1 cellular context compared by ENCODE assay signal in genomic region chr2:215615829-215616226, GRCh38.
A peak's percentile ranks its signal among the peaks of the same experiment; 100 is the strongest.
TF ChIP-seq lines count a peak whose summit lies in the region.

No MANE protein-coding gene starts in this region.

TF ChIP-seq in HepG2, 621 proteins besides CTCF, POLR2A, EP300 and RAD21 (continued from another document):
- TF ChIP-seq MIXL1 (CRISPR knock-in tag; IDR thresholded peaks at IDR 0.05) (no peak), EED (CRISPR knock-in tag; IDR thresholded peaks at IDR 0.05) (no peak), ZBTB43 (CRISPR knock-in tag; conservative IDR thresholded peaks at IDR 0.05) (no peak), ZNF761 (CRISPR knock-in tag; conservative IDR thresholded peaks at IDR 0.05) (0 out of 2 replicates have a peak, but pooled peaks have one; percentile 39), ZNF75D (CRISPR knock-in tag; IDR thresholded peaks at IDR 0.05; ENCODE audit: borderline replicate concordance) (no peak), NFRKB (IDR thresholded peaks at IDR 0.05) (no peak), GABPA (IDR thresholded peaks at IDR 0.05; ENCODE audit: low read depth, low read length) (no peak), GABPA (CRISPR knock-in tag; IDR thresholded peaks at IDR 0.05; ENCODE audit: low read depth) (peak; percentile 39; the same call in 1 of the 2 replicates), ZNF605 (CRISPR knock-in tag; IDR thresholded peaks at IDR 0.05) (peak; percentile 34; the same call in 1 of the 2 replicates), TAF15 (IDR thresholded peaks at IDR 0.05; ENCODE audit: low read depth, low read length, poor library complexity, severe bottlenecking) (no peak), ZNF441 (CRISPR knock-in tag; IDR thresholded peaks at IDR 0.05; ENCODE audit: borderline replicate concordance) (0 out of 2 replicates have a peak, but pooled peaks have one; percentile 25), ZNF580 (CRISPR knock-in tag; IDR thresholded peaks at IDR 0.05; ENCODE audit: borderline replicate concordance, low read depth) (no peak), REL (CRISPR knock-in tag; conservative IDR thresholded peaks at IDR 0.05) (no peak), GTF3A (CRISPR knock-in tag; conservative IDR thresholded peaks at IDR 0.05) (no peak), ZNF768 (CRISPR knock-in tag; IDR thresholded peaks at IDR 0.05) (no peak), MAX (IDR thresholded peaks at IDR 0.05) (no peak), CHD4 (IDR thresholded peaks at IDR 0.05; ENCODE audit: borderline replicate concordance, low read length) (no peak), ZNF558 (CRISPR knock-in tag; IDR thresholded peaks at IDR 0.05; ENCODE audit: borderline replicate concordance) (no peak), ZNF205 (CRISPR knock-in tag; IDR thresholded peaks at IDR 0.05) (no peak), ZC3H4 (CRISPR knock-in tag; IDR thresholded peaks at IDR 0.05; ENCODE audit: borderline replicate concordance) (no peak), ZNF891 (CRISPR knock-in tag; IDR thresholded peaks at IDR 0.05) (no peak), STAT5B (CRISPR knock-in tag; IDR thresholded peaks at IDR 0.05) (no peak), FOXP1 (IDR thresholded peaks at IDR 0.05) (no peak), FOXP1 (CRISPR knock-in tag; IDR thresholded peaks at IDR 0.05) (no peak), ZNF362 (CRISPR knock-in tag; IDR thresholded peaks at IDR 0.05; ENCODE audit: borderline replicate concordance) (peak; percentile 60; the same call in 1 of the 2 replicates), BATF2 (CRISPR knock-in tag; IDR thresholded peaks at IDR 0.05) (no peak), HNRNPUL1 (IDR thresholded peaks at IDR 0.05; ENCODE audit: low read depth, low read length) (no peak), ZNF788 (CRISPR knock-in tag; IDR thresholded peaks at IDR 0.05; ENCODE audit: borderline replicate concordance) (no peak), MEF2D (CRISPR knock-in tag; IDR thresholded peaks at IDR 0.05) (peak; percentile 42; the same call in 1 of the 2 replicates), ZFP62 (CRISPR knock-in tag; IDR thresholded peaks at IDR 0.05) (no peak), ZFP37 (CRISPR knock-in tag; IDR thresholded peaks at IDR 0.05; ENCODE audit: borderline replicate concordance) (0 out of 2 replicates have a peak, but pooled peaks have one; percentile 9), HOXA3 (CRISPR knock-in tag; IDR thresholded peaks at IDR 0.05) (peak; percentile 34; the same call in 1 of the 2 replicates), HIC2 (CRISPR knock-in tag; IDR thresholded peaks at IDR 0.05; ENCODE audit: low read depth) (no peak), STAT6 (CRISPR knock-in tag; IDR thresholded peaks at IDR 0.05; ENCODE audit: borderline replicate concordance) (0 out of 2 replicates have a peak, but pooled peaks have one; percentile 67), KAT7 (CRISPR knock-in tag; IDR thresholded peaks at IDR 0.05; ENCODE audit: borderline replicate concordance) (0 out of 2 replicates have a peak, but pooled peaks have one; percentile 36), ZSCAN9 (CRISPR knock-in tag; IDR thresholded peaks at IDR 0.05; ENCODE audit: borderline replicate concordance) (no peak), ZNF431 (CRISPR knock-in tag; IDR thresholded peaks at IDR 0.05; ENCODE audit: borderline replicate concordance, low read depth) (no peak), MED1 (CRISPR knock-in tag; IDR thresholded peaks at IDR 0.05) (0 out of 2 replicates have a peak, but pooled peaks have one; percentile 4), AHDC1 (CRISPR knock-in tag; IDR thresholded peaks at IDR 0.05; ENCODE audit: borderline replicate concordance) (no peak; the same call in 1 of the 2 replicates), NCOA2 (CRISPR knock-in tag; IDR thresholded peaks at IDR 0.05) (peak; percentile 2; the same call in 1 of the 2 replicates), TFDP2 (CRISPR knock-in tag; IDR thresholded peaks at IDR 0.05) (no peak), ELF1 (CRISPR knock-in tag; IDR thresholded peaks at IDR 0.05) (no peak), NR2F6 (IDR thresholded peaks at IDR 0.05) (no peak), NR2F6 (CRISPR knock-in tag; IDR thresholded peaks at IDR 0.05) (no peak), NKX3-1 (CRISPR knock-in tag; IDR thresholded peaks at IDR 0.05) (no peak), MATR3 (CRISPR knock-in tag; IDR thresholded peaks at IDR 0.05) (no peak)
